29 cellular contexts compared by ENCODE assay signal in the genomic region with DNA sequence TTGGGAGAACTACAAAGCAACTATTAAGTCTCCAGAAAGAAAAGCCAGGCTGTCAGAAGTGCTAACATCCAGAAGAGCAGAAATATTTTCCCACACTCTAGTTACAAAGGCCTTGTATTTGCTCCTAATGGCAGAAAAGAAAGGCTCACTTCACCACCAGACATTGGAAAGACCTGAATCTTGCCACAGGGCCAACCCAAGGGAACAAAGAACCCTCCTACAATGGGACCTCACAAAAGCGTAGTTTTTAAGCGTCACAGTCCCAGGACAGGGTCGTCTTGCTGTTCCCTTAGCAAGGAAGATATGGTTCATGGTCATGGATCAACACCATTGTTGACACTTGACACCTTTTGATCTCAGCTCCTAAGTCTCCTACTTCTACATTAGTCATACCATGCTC.
"Had no signal": no experiment of that assay in that cellular context is flagged by ENCODE, and none has a peak within 500 bp of the region (broad histone marks: within the 10 kb centered on the region; RNA-seq: fewer than 3 reads in every experiment).

No MANE protein-coding gene starts in this region.

- DNase-seq: hypothalamus; immature natural killer cell; kidney; left colon; left ventricle myocardium inferior; mesendoderm; naive B cell; natural killer cell; nephron progenitor cell; pancreas; posterior cingulate gyrus; retina; right cardiac atrium; stimulated activated CD4-positive, alpha-beta T cell treated with anti-CD3 and anti-CD28 coated beads, Interleukin-12 subunit alpha, Interleukin-12 subunit beta, amount 100 ng/mL, for 4 hours; stimulated activated CD4-positive, alpha-beta T cell treated with anti-CD3 and anti-CD28 coated beads, Interleukin-15, amount 100 ng/mL, for 24 hours; stimulated activated CD4-positive, alpha-beta T cell treated with anti-CD3 and anti-CD28 coated beads, Interleukin-2, amount 100 ng/mL, for 24 hours; stimulated activated CD4-positive, alpha-beta T cell treated with anti-CD3 and anti-CD28 coated beads, Interleukin-4, amount 100 ng/mL, for 1 hour; stimulated activated naive B cell treated with anti-CD40 and anti-IgM and Interleukin-4, amounts not matched to agents 10 μg/mL and 1 μg/mL and 100 μg/mL, for 72 hours; stimulated activated naive CD8-positive, alpha-beta T cell treated with anti-CD3 and anti-CD28 coated beads, Interleukin-15, Interleukin-2, amounts not matched to agents 100 U/mL and 50 U/mL, for 24 hours; stomach; testis; thyroid gland; transverse colon; upper lobe of left lung had no signal

- H3K36me3 ChIP-seq: left ventricle myocardium inferior, pancreas, prostate gland, stomach, thyroid gland, transverse colon, upper lobe of left lung, vagina had no signal

- H3K4me3 ChIP-seq: left ventricle myocardium inferior, lung, pancreas, prostate gland, skin epidermis, stomach, testis, thyroid gland, transverse colon, upper lobe of left lung, vagina had no signal

- ATAC-seq: left colon; natural killer cell; pancreas; right cardiac atrium; sciatic nerve; stimulated activated naive B cell treated with anti-CD40 and anti-IgM and Interleukin-4, amounts not matched to agents 10 μg/mL and 1 μg/mL and 100 μg/mL, for 72 hours; stimulated activated naive CD8-positive, alpha-beta T cell treated with anti-CD3 and anti-CD28 coated beads, Interleukin-15, Interleukin-2, amounts not matched to agents 100 U/mL and 50 U/mL, for 24 hours had no signal

- H3K9me3 ChIP-seq: left ventricle myocardium inferior, pancreas, prostate gland, stomach, testis, thyroid gland, transverse colon, upper lobe of left lung, vagina had no signal

- H3K27me3 ChIP-seq: pancreas, stomach, testis, thyroid gland, transverse colon, upper lobe of left lung, vagina had no signal

- H3K4me1 ChIP-seq: left ventricle myocardium inferior, pancreas, prostate gland, testis, thyroid gland, vagina had no signal
